In the genomic region with DNA sequence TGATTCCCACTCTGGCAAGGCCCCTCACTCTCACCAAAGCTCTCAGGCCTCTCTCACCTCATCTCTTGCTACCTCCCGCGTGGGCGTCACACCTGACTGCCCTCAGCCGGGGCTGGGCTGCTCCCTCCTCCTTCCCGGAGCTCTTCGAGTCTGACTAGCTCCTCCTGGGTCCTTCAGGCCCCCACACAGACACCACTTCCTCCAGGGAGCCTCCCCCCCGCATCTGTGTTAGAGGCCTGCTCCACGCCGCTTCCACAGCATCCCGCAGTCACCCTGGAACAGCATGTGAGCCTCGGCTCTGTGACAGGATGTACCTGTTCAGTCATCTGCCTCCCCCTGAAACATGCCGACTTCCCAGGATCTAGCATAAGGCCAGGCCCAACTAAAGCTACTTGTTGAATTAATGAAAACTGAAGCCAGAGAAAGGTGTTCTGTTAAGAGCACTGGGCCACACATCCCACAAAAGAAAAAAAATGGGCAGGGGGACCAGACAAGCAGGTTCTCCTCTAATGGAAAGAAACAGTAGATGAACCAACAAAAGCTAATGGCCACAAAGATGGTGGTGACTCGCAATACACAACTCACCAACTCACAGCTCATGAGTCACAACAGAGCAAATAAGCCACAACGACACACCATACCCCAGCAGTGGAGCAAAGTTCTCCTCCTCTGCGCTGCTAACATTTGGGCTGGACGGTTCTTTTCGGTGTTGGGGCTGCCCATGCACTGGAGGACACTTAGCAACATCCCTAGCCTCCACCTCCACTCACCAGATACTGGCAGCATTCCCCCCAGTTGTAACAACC, we compare ENCODE assay signal across 8 cellular contexts. TPM values are rescaled to one million over a fixed set of nuclear protein-coding genes. Genes with fewer than 3 reads are reported as not detected.
DNase-seq lines count a peak whose midpoint lies in the region; ATAC-seq and TF ChIP-seq lines count a peak whose summit lies in the region.

No MANE protein-coding gene starts in this region.

- peaks cover 57% of the 10 kb centered on the region for H3K36me3 Mint-ChIP-seq in activated CD4-positive, alpha-beta T cell treated with anti-CD3 and anti-CD28 coated beads for 36 hours (ENCODE audit: low read depth)

- in situ Hi-C loops in ACHN (cut with HindIII; ENCODE audit: low pct_ligation_motif_present, low pct_unique_long_range_greater_than_20kb, low sequenced_read_pairs): no loop called here

- no peaks in the 10 kb centered on the region for H3K9me3 Mint-ChIP-seq in activated CD4-positive, alpha-beta T cell treated with anti-CD3 and anti-CD28 coated beads for 36 hours (ENCODE audit: low read depth)

- ATAC-seq in activated CD4-positive, alpha-beta T cell treated with anti-CD3 and anti-CD28 coated beads for 36 hours: peak; percentile 24
- ATAC-seq in GM18511 (IDR thresholded peaks at IDR 0.05; ENCODE audit: unreplicated experiment): no peak

- DNase-seq in ACHN (peak; percentile 6), HCEC 1CT (peak; percentile 37), erythroblast (lab: John Stamatoyannopoulos, UW) (peak; percentile 18 to 45), 8988T (no peak), NCI-H446 (lab: John Stamatoyannopoulos, UW) (no peak)
- DNase-seq in activated CD4-positive, alpha-beta T cell treated with anti-CD3 and anti-CD28 coated beads for 36 hours: peak; percentile 85
- peak; percentile 36 to 51 (median 47) for DNase-seq in stimulated activated CD4-positive, alpha-beta T cell treated with anti-CD3 and anti-CD28 coated beads, Interleukin-12 subunit alpha, Interleukin-12 subunit beta, amount 100 ng/mL, for 48 hours (ENCODE audit: low read depth in 2 of 3, low spot score in 1 of 3)

- no peak for TF ChIP-seq POLR2A in erythroblast (IDR thresholded peaks at IDR 0.05; ENCODE audit: low read length)

- POLR2A ChIA-PET in activated CD4-positive, alpha-beta T cell treated with anti-CD3 and anti-CD28 coated beads for 36 hours (lab: Charles Lee): interaction anchor here (0.6 to 2.2 kb wide), 8 partner anchors 25 to 318 kb away, joined by 3 to 12 read pairs (median 3); a partner anchor contains a TSS

- intact Hi-C loops in activated CD4-positive, alpha-beta T cell treated with anti-CD3 and anti-CD28 coated beads for 36 hours (cut with DNase I, micrococcal nuclease): loop anchor here (2.0 to 10.0 kb wide), 5 partner anchors 129 to 1059 kb away; a partner anchor contains a TSS

- no peaks in the 10 kb centered on the region for H3K27me3 Mint-ChIP-seq in activated CD4-positive, alpha-beta T cell treated with anti-CD3 and anti-CD28 coated beads for 36 hours

- H3K4me1 Mint-ChIP-seq in activated CD4-positive, alpha-beta T cell treated with anti-CD3 and anti-CD28 coated beads for 36 hours: peaks cover 51% of the 10 kb centered on the region

- peak overlapping the region; percentile 95 for H3K4me3 Mint-ChIP-seq in activated CD4-positive, alpha-beta T cell treated with anti-CD3 and anti-CD28 coated beads for 36 hours

- peak overlapping the region; percentile 98 for H3K27ac Mint-ChIP-seq in activated CD4-positive, alpha-beta T cell treated with anti-CD3 and anti-CD28 coated beads for 36 hours

- CTCF ChIA-PET in activated CD4-positive, alpha-beta T cell treated with anti-CD3 and anti-CD28 coated beads for 36 hours (lab: Charles Lee): interaction anchor here (0.8 to 2.2 kb wide), 3 partner anchors 24 to 114 kb away, joined by 3 to 6 read pairs (median 4); a partner anchor contains a TSS

RNA-seq across cellular contexts. Expression of a gene that starts 3.0 kb away (rescaled TPM):
- 100 to 1,000 TPM; 177 to 201 TPM for total RNA-seq in activated CD4-positive, alpha-beta T cell treated with anti-CD3 and anti-CD28 coated beads for 36 hours

RNA-seq across cellular contexts. Expression of a gene that starts 24.1 kb away (rescaled TPM):
- total RNA-seq in activated CD4-positive, alpha-beta T cell treated with anti-CD3 and anti-CD28 coated beads for 36 hours: 10 to 100 TPM; 41.1 to 45.2 TPM

RNA-seq across cellular contexts. Expression of a gene that starts 27.3 kb away (rescaled TPM):
- total RNA-seq in activated CD4-positive, alpha-beta T cell treated with anti-CD3 and anti-CD28 coated beads for 36 hours: 1 to 10 TPM; 4.9 to 9.0 TPM

RNA-seq across cellular contexts. Expression of a gene that starts 28.0 kb away (rescaled TPM):
- total RNA-seq in activated CD4-positive, alpha-beta T cell treated with anti-CD3 and anti-CD28 coated beads for 36 hours: 1 to 10 TPM; 4.1 to 4.5 TPM

RNA-seq across cellular contexts. Expression of a gene that starts 46.5 kb away (rescaled TPM):
- not detected for total RNA-seq in activated CD4-positive, alpha-beta T cell treated with anti-CD3 and anti-CD28 coated beads for 36 hours

Comparison
In these comparisons a context has a peak if more than half of its experiments do, and no peak if none do; other contexts are left out.
1. DNase-seq: peak in ACHN (single experiment), HCEC 1CT (single experiment), activated CD4-positive, alpha-beta T cell treated with anti-CD3 and anti-CD28 coated beads for 36 hours (single experiment), erythroblast (2 of 2) and stimulated activated CD4-positive, alpha-beta T cell treated with anti-CD3 and anti-CD28 coated beads, Interleukin-12 subunit alpha, Interleukin-12 subunit beta, amount 100 ng/mL, for 48 hours (3 of 3); none in 8988T (single experiment) and NCI-H446 (0 of 2).